8 cellular contexts compared by ENCODE assay signal in the genomic region with DNA sequence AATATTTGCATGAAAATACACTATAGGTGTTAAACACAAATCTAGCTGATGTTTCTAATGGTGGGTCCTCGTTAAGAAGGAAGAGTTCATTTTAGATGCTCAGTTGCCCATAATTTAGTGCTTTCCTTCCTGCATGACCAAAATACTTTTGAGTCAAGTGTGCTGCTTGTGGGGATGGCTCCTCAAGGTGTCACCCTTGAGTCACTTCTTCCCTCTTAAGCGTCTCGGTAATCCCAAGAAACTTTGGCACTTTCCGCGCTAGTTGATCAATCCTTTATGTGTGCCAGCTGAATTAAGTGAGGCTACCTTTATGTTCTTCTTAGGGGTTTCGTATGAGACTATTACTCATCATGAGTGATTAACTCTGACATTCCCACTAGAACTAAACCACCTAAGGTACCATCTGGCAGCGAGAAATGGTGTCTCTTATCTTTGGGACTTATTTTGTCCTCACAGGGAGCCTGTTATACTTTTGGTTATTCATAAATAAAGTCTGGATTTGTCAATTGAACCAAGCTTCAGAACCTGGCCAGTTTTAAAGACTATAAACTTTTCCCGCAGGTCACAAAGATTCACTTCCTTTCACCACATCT.
DNase-seq lines count a peak whose midpoint lies in the region; ATAC-seq and TF ChIP-seq lines count a peak whose summit lies in the region.

No MANE protein-coding gene starts in this region.

- no peaks in the 10 kb centered on the region for H3K4me1 Mint-ChIP-seq in Caco-2 (ENCODE audit: low read depth, unreplicated experiment)

- peak; percentile 73 to 84 for TF ChIP-seq CTCF in Caco-2 (IDR thresholded peaks at IDR 0.05; ENCODE audit: insufficient read depth in 1 of 2, low read depth in 1 of 2, low read length in 1 of 2, severe bottlenecking in 1 of 2, unreplicated experiment in 1 of 2)
- TF ChIP-seq CTCF in OCI-LY7 (conservative IDR thresholded peaks at IDR 0.05; ENCODE audit: low read length): peak; percentile 78

- CTCF ChIA-PET in Caco-2 (lab: Charles Lee) (interaction anchor here (0.7 to 1.1 kb wide), 2 partner anchors 467 to 471 kb away, joined by 4 to 7 read pairs; no protein-coding TSS in a partner anchor), OCI-LY7 (lab: Charles Lee; ENCODE audit: unreplicated experiment) (no interaction called here)

- no peak overlapping the region for H3K4me3 Mint-ChIP-seq in Caco-2 (ENCODE audit: unreplicated experiment)

- no peaks in the 10 kb centered on the region for H3K4me1 ChIP-seq in Caco-2
- H3K4me1 ChIP-seq in OCI-LY7 (ENCODE audit: insufficient read depth, low read length, poor library complexity, severe bottlenecking): no peaks in the 10 kb centered on the region

- no peaks in the 10 kb centered on the region for H3K36me3 Mint-ChIP-seq in Caco-2 (ENCODE audit: insufficient read depth, unreplicated experiment)

- peaks cover 17% of the 10 kb centered on the region for H3K27me3 Mint-ChIP-seq in Caco-2 (ENCODE audit: insufficient read depth, unreplicated experiment)

- no peak overlapping the region for H3K27ac Mint-ChIP-seq in Caco-2 (ENCODE audit: unreplicated experiment)

- H3K36me3 ChIP-seq in Caco-2 (ENCODE audit: control insufficient read depth, insufficient read depth, low read length): no peaks in the 10 kb centered on the region
- no peaks in the 10 kb centered on the region for H3K36me3 ChIP-seq in OCI-LY7 (ENCODE audit: insufficient read depth, low read length)

- no peaks in the 10 kb centered on the region for H3K9me2 ChIP-seq in OCI-LY7 (ENCODE audit: insufficient read depth, low read length)

- no peaks in the 10 kb centered on the region for H3K79me2 ChIP-seq in OCI-LY7 (ENCODE audit: insufficient read depth, low read depth, low read length)

- no peak overlapping the region for H3K4me2 ChIP-seq in OCI-LY7 (ENCODE audit: low read length)

- ATAC-seq in GM21786 (IDR thresholded peaks at IDR 0.05; ENCODE audit: unreplicated experiment) (peak; percentile 62), GM19023 (IDR thresholded peaks at IDR 0.05; ENCODE audit: unreplicated experiment) (no peak), GM19328 (IDR thresholded peaks at IDR 0.05; ENCODE audit: unreplicated experiment) (no peak)

- H3K4me3 ChIP-seq in Caco-2 (ENCODE audit: low read depth, low read length) (no peak overlapping the region), OCI-LY7 (ENCODE audit: low read depth, low read length, poor library complexity, severe bottlenecking) (no peak overlapping the region)

- H4K20me1 ChIP-seq in OCI-LY7 (ENCODE audit: insufficient read depth, low read length): no peaks in the 10 kb centered on the region

- POLR2A ChIA-PET in Caco-2 (lab: Charles Lee): no interaction called here
- POLR2A ChIA-PET in OCI-LY7 (lab: Charles Lee): no interaction called here

- H3K27me3 ChIP-seq in Caco-2 (replicated peaks; ENCODE audit: control insufficient read depth, insufficient read depth, low read length): no peaks in the 10 kb centered on the region

- peak; percentile 47 to 52 for DNase-seq in Caco-2
- peak; percentile 32 for DNase-seq in OCI-LY7 (ENCODE audit: low spot score)
- DNase-seq in cerebellar cortex (ENCODE audit: low spot score): peak; percentile 46
- DNase-seq in kidney tubule cell (ENCODE audit: low spot score): peak; percentile 67
- DNase-seq in stimulated activated CD8-positive, alpha-beta memory T cell treated with anti-CD3 and anti-CD28 coated beads, Interleukin-4, amount 100 ng/mL, for 48 hours: peak; percentile 38

- BruUV-seq in Caco-2 (replicated peaks; lab: Mats Ljungman, UMichigan) (no TSS peak), OCI-LY7 (replicated peaks; lab: Mats Ljungman, UMichigan) (no TSS peak)

- H3K9me3 ChIP-seq in Caco-2 (peaks cover 3% of the 10 kb centered on the region; the same call in 1 of the 2 replicates), OCI-LY7 (ENCODE audit: low read length) (no peaks in the 10 kb centered on the region)

- H3K9me3 Mint-ChIP-seq in Caco-2 (ENCODE audit: unreplicated experiment): no peaks in the 10 kb centered on the region

- intact Hi-C loops in Caco-2 (cut with micrococcal nuclease; ENCODE audit: unreplicated experiment) (loop anchor here (1.0 to 5.0 kb wide), 4 partner anchors 118 to 531 kb away; a partner anchor contains a TSS), OCI-LY7 (cut with micrococcal nuclease; ENCODE audit: unreplicated experiment) (loop anchor here (2.0 kb wide), 1 partner anchor 468 kb away; no protein-coding TSS in a partner anchor)

- no peak overlapping the region for H2AFZ ChIP-seq in OCI-LY7 (ENCODE audit: low read length)

- no peak overlapping the region for H3K27ac ChIP-seq in OCI-LY7 (ENCODE audit: low read depth, low read length, poor library complexity, severe bottlenecking)
